In the genomic region with DNA sequence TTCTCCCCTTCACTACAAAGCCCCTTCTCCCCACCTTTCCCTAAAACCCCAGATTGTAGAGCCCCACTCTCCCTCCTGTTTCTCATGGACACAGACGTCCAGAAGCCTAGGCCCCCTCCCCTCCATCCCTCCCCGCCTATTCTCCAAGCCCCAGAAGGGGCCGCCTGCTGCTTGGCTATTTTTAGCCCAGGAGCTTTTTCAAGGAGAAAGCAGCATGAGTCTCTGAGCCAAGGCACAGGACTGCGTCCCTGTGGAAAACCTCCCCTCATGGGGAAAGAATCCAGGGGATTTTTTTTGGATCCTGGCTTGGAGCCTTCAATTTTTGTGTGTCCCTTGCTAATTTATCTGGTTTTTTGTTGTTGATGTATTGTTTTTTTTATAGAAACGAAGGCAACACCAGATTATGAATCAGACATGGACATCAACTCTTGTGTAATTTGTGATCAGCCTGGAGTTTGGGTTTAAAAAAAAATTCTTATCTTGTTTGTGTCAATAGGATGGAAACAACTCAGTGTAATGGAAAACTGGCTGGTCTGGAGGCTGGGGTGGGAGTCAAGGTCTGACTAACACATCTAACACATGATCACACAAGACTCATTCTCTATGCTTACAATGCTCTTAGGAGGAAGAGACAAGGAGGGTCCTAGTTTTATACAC, we compare ENCODE assay signal across 1 cellular context.
TF ChIP-seq lines count a peak whose summit lies in the region.

No MANE protein-coding gene starts in this region.

TF ChIP-seq in SK-N-SH treated with all-trans-retinoic acid at 6 μM for 48 hours, 23 proteins besides CTCF, POLR2A, EP300 and RAD21 (continued from another document):
- TF ChIP-seq TCF4 (CRISPR knock-in tag; IDR thresholded peaks at IDR 0.05; ENCODE audit: borderline replicate concordance) (no peak), ZFP30 (CRISPR knock-in tag; IDR thresholded peaks at IDR 0.05) (no peak)
